Comparison of ENCODE assay signal across 8 cellular contexts in genomic region chr20:63696311-63696627, GRCh38. TPM values are rescaled to one million over a fixed set of nuclear protein-coding genes. Genes with fewer than 3 reads are reported as not detected.
A peak's percentile ranks its signal among the peaks of the same experiment; 100 is the strongest.
DNase-seq lines count a peak whose midpoint lies in the region; ATAC-seq and TF ChIP-seq lines count a peak whose summit lies in the region.

No MANE protein-coding gene starts in this region.

- H3K9me3 Mint-ChIP-seq in CD8-positive, alpha-beta T cell = no peaks in the 10 kb centered on the region
- H3K9me3 Mint-ChIP-seq in effector memory CD8-positive, alpha-beta T cell = no peaks in the 10 kb centered on the region
- H3K9me3 Mint-ChIP-seq in naive thymus-derived CD4-positive, alpha-beta T cell = peaks cover 0 to 5% (median 0%) of the 10 kb centered on the region in 11 donors

- BruUV-seq in PC-3 (replicated peaks; lab: Mats Ljungman, UMichigan) = no TSS peak

- no peaks in the 10 kb centered on the region for H3K27me3 ChIP-seq in CD8-positive, alpha-beta T cell (ENCODE audit: insufficient read depth, low read length)
- H3K27me3 ChIP-seq in PC-3 (ENCODE audit: low read length) (no peaks in the 10 kb centered on the region), tibial nerve (no peaks in the 10 kb centered on the region)
- H3K27me3 ChIP-seq in naive thymus-derived CD4-positive, alpha-beta T cell (ENCODE audit: control insufficient read depth in 2 of 2, insufficient read depth in 2 of 2, low read length in 2 of 2) = no peaks in the 10 kb centered on the region

- 0 to 23% methylated on average over 1 to 3 of the region's 6 CpGs for WGBS in tibial nerve, 2 donors

- H3K4me1 ChIP-seq in CD8-positive, alpha-beta T cell (ENCODE audit: insufficient read depth, low read length) = peaks cover 31% of the 10 kb centered on the region
- H3K4me1 ChIP-seq in PC-3 (ENCODE audit: insufficient read depth, low read length) (peaks cover 39% of the 10 kb centered on the region), tibial nerve (peaks cover 0 to 67% (median 28%) of the 10 kb centered on the region in 4 donors)
- H3K4me1 ChIP-seq in naive thymus-derived CD4-positive, alpha-beta T cell (ENCODE audit: control insufficient read depth in 2 of 2, insufficient read depth in 2 of 2, low read length in 2 of 2) = peaks cover 12 to 20% of the 10 kb centered on the region in 2 donors

- peak overlapping the region; percentile 28 for H3K27ac Mint-ChIP-seq in CD8-positive, alpha-beta T cell
- no peak overlapping the region for H3K27ac Mint-ChIP-seq in effector memory CD8-positive, alpha-beta T cell
- H3K27ac Mint-ChIP-seq in naive thymus-derived CD4-positive, alpha-beta T cell = peak overlapping the region in 6 of 9 donors; percentile 51 to 88 (median 65)

- no peak overlapping the region for H2AFZ ChIP-seq in PC-3 (ENCODE audit: low read length)

- peak overlapping the region; percentile 49 for H3K4me3 ChIP-seq in CD8-positive, alpha-beta T cell (ENCODE audit: low read depth, low read length)
- H3K4me3 ChIP-seq in PC-3 (ENCODE audit: low read length) (peak overlapping the region; percentile 63), tibial nerve (peak overlapping the region in 1 of 4 donors; percentile 43)
- peak overlapping the region; percentile 47 for H3K4me3 ChIP-seq in naive thymus-derived CD4-positive, alpha-beta T cell (ENCODE audit: low read length)

- DNase-seq in CD8-positive, alpha-beta T cell = peak in 6 of 7 experiments; percentile 30 to 66 (median 40)
- DNase-seq in PC-3 (peak; percentile 61), tibial nerve (ENCODE audit: low spot score in 2 of 2) (no peak), NCI-H345 (lab: John Stamatoyannopoulos, UW) (no peak), NCI-H2029 treated with DMSO at 0.1 percent for 48 hours (lab: John Stamatoyannopoulos, UW) (no peak)
- no peak for DNase-seq in effector memory CD8-positive, alpha-beta T cell
- peak in 6 of 9 donors; percentile 28 to 47 (median 38) for DNase-seq in naive thymus-derived CD4-positive, alpha-beta T cell

- ATAC-seq in CD8-positive, alpha-beta T cell = peak; percentile 88
- ATAC-seq in PC-3 = peak; percentile 23
- peak; percentile 73 for ATAC-seq in effector memory CD8-positive, alpha-beta T cell (replicated peaks)
- peak; percentile 73 for ATAC-seq in naive thymus-derived CD4-positive, alpha-beta T cell
- no peak for ATAC-seq in HG03457 (IDR thresholded peaks at IDR 0.05; ENCODE audit: unreplicated experiment)

- H3K36me3 ChIP-seq in CD8-positive, alpha-beta T cell (ENCODE audit: insufficient read depth, low read length) = no peaks in the 10 kb centered on the region
- H3K36me3 ChIP-seq in PC-3 (ENCODE audit: low read depth, low read length) (0 out of 2 replicates have a peak, but pooled peaks cover 4% of the 10 kb centered on the region), tibial nerve (peaks cover 0 to 72% (median 2%) of the 10 kb centered on the region in 3 donors)
- peaks cover 0 to 28% (median 0%) of the 10 kb centered on the region in 3 experiments for H3K36me3 ChIP-seq in naive thymus-derived CD4-positive, alpha-beta T cell (ENCODE audit: control insufficient read depth in 2 of 3, insufficient read depth in 3 of 3, low read length in 3 of 3)

- peak overlapping the region; percentile 89 for H3K4me2 ChIP-seq in PC-3 (ENCODE audit: low read length)

- no peaks in the 10 kb centered on the region for H3F3A ChIP-seq in PC-3 (ENCODE audit: low read length, unreplicated experiment)

- H3K27me3 Mint-ChIP-seq in CD8-positive, alpha-beta T cell (ENCODE audit: low read depth) = no peaks in the 10 kb centered on the region
- H3K27me3 Mint-ChIP-seq in effector memory CD8-positive, alpha-beta T cell = no peaks in the 10 kb centered on the region
- peaks cover 0 to 2% (median 0%) of the 10 kb centered on the region in 5 donors for H3K27me3 Mint-ChIP-seq in naive thymus-derived CD4-positive, alpha-beta T cell

- no peak for TF ChIP-seq POLR2A in tibial nerve (IDR thresholded peaks at IDR 0.05)

- H3K27ac ChIP-seq in CD8-positive, alpha-beta T cell (ENCODE audit: low read depth, low read length) = no peak overlapping the region
- H3K27ac ChIP-seq in PC-3 (ENCODE audit: low read length) (no peak overlapping the region), tibial nerve (peak overlapping the region in 1 of 4 donors; percentile 46)
- H3K27ac ChIP-seq in naive thymus-derived CD4-positive, alpha-beta T cell (ENCODE audit: low read depth, low read length) = peak overlapping the region; percentile 20

- peaks cover 2% of the 10 kb centered on the region for H3K36me3 Mint-ChIP-seq in CD8-positive, alpha-beta T cell
- peaks cover 42% of the 10 kb centered on the region for H3K36me3 Mint-ChIP-seq in effector memory CD8-positive, alpha-beta T cell (ENCODE audit: insufficient read depth)
- H3K36me3 Mint-ChIP-seq in naive thymus-derived CD4-positive, alpha-beta T cell = peaks cover 0 to 10% (median 0%) of the 10 kb centered on the region in 5 donors

- H3K9me2 ChIP-seq in PC-3 (replicated peaks; ENCODE audit: low read length) = no peaks in the 10 kb centered on the region

- no peak for TF ChIP-seq CTCF in CD8-positive, alpha-beta T cell (IDR thresholded peaks at IDR 0.05)
- TF ChIP-seq CTCF in PC-3 (conservative IDR thresholded peaks at IDR 0.05; ENCODE audit: low read depth, low read length) (no peak), tibial nerve (IDR thresholded peaks at IDR 0.05) (no peak)

- 0 out of 2 replicates have a peak overlapping the region, but pooled peaks have one; percentile 79 for H3K9ac ChIP-seq in PC-3 (ENCODE audit: low read length)

- no peaks in the 10 kb centered on the region for H3K9me3 ChIP-seq in CD8-positive, alpha-beta T cell (ENCODE audit: low read length)
- H3K9me3 ChIP-seq in PC-3 (ENCODE audit: low read length) = no peaks in the 10 kb centered on the region
- no peaks in the 10 kb centered on the region for H3K9me3 ChIP-seq in naive thymus-derived CD4-positive, alpha-beta T cell (ENCODE audit: control insufficient read depth in 2 of 3, low read length in 3 of 3)
- H3K9me3 ChIP-seq in tibial nerve = no peaks in the 10 kb centered on the region

- no peaks in the 10 kb centered on the region for H4K20me1 ChIP-seq in PC-3 (ENCODE audit: low read length)

- no peak for TF ChIP-seq EP300 in tibial nerve (IDR thresholded peaks at IDR 0.05)

- POLR2A ChIA-PET in CD8-positive, alpha-beta T cell (lab: Charles Lee) = interaction anchor here (1.2 to 2.3 kb wide), 3 partner anchors 12 to 45 kb away, joined by 4 to 6 read pairs (median 5); partner anchors contain the start of genes ARFRP1, LIME1 and ZGPAT
- POLR2A ChIA-PET in PC-3 (lab: Charles Lee; ENCODE audit: unreplicated experiment) = no interaction called here
- POLR2A ChIA-PET in naive thymus-derived CD4-positive, alpha-beta T cell (lab: Charles Lee) = interaction anchor here (0.5 to 3.3 kb wide), 3 partner anchors 11 to 41 kb away, joined by 3 to 19 read pairs (median 16); partner anchors contain the start of genes ARFRP1, LIME1 and ZGPAT

- H3K79me2 ChIP-seq in PC-3 (ENCODE audit: low read length) = 0 out of 2 replicates have a peak, but pooled peaks cover 7% of the 10 kb centered on the region

- peak overlapping the region; percentile 54 for H3K4me3 Mint-ChIP-seq in CD8-positive, alpha-beta T cell
- H3K4me3 Mint-ChIP-seq in effector memory CD8-positive, alpha-beta T cell = peak overlapping the region; percentile 43 to 47
- H3K4me3 Mint-ChIP-seq in naive thymus-derived CD4-positive, alpha-beta T cell = peak overlapping the region in 9 of 10 donors; percentile 27 to 76 (median 54)

- intact Hi-C loops in CD8-positive, alpha-beta T cell (cut with DNase I, micrococcal nuclease) = no loop called here
- intact Hi-C loops in PC-3 (cut with micrococcal nuclease) = no loop called here
- intact Hi-C loops in naive thymus-derived CD4-positive, alpha-beta T cell (cut with micrococcal nuclease) = no loop called here

- H3K4me1 Mint-ChIP-seq in CD8-positive, alpha-beta T cell (ENCODE audit: low read depth) = peaks cover 14% of the 10 kb centered on the region
- peaks cover 8 to 17% of the 10 kb centered on the region in 2 donors for H3K4me1 Mint-ChIP-seq in effector memory CD8-positive, alpha-beta T cell (ENCODE audit: low read depth in 2 of 2)
- H3K4me1 Mint-ChIP-seq in naive thymus-derived CD4-positive, alpha-beta T cell = peaks cover 5 to 17% (median 6%) of the 10 kb centered on the region in 7 donors

- CTCF ChIA-PET in CD8-positive, alpha-beta T cell (lab: Charles Lee) = interaction anchor here (1.1 kb wide), 1 partner anchor 43 kb away, joined by 3 read pairs; the partner anchor contains the start of gene SLC2A4RG
- CTCF ChIA-PET in PC-3 (lab: Charles Lee) = interaction anchor here (1.0 kb wide), 1 partner anchor 55 kb away, joined by 4 read pairs; no protein-coding TSS in a partner anchor
- CTCF ChIA-PET in naive thymus-derived CD4-positive, alpha-beta T cell (lab: Charles Lee) = interaction anchor here (0.6 kb wide), 1 partner anchor 38 kb away, joined by 4 read pairs; the partner anchor contains the start of gene RTEL1

RNA-seq across cellular contexts. Expression of gene TNFRSF6B, which starts 0.2 kb away (rescaled TPM):
- total RNA-seq in CD8-positive, alpha-beta T cell = 1 to 10 TPM; 2.0 to 3.0 TPM
- total RNA-seq in PC-3 (2014; rRNA removed) = 41.6 and 59.0 TPM in 2 replicates
- under 1 TPM in 1 of 5 experiments, not detected in 4; 0.74 TPM for total RNA-seq in naive thymus-derived CD4-positive, alpha-beta T cell
- under 1 TPM in 1 of 2 donors, not detected in 1; 0.22 TPM for polyA plus RNA-seq in naive thymus-derived CD4-positive, alpha-beta T cell
- 10 to 100 TPM in 3 of 4 donors, 1 to 10 TPM in 1; 8.0 to 61.2 (median 35.9) TPM for total RNA-seq in tibial nerve

RNA-seq across cellular contexts. Expression of gene ARFRP1, which starts 11.5 kb away (rescaled TPM):
- total RNA-seq in CD8-positive, alpha-beta T cell = 10 to 100 TPM; 25.1 to 28.6 TPM
- total RNA-seq in PC-3 (2014; rRNA removed) (71.2 and 73.5 TPM in 2 replicates), tibial nerve (10 to 100 TPM; 36.9 to 71.1 (median 50.9) TPM)
- 10 to 100 TPM; 55.4 to 92.1 (median 66.2) TPM for total RNA-seq in naive thymus-derived CD4-positive, alpha-beta T cell
- polyA plus RNA-seq in naive thymus-derived CD4-positive, alpha-beta T cell = 100 to 1,000 TPM in 1 of 2 donors, 10 to 100 TPM in 1; 89.1 to 108 TPM

RNA-seq across cellular contexts. Expression of gene ZGPAT, which starts 11.6 kb away (rescaled TPM):
- total RNA-seq in CD8-positive, alpha-beta T cell = 10 to 100 TPM; 25.5 to 25.7 TPM
- total RNA-seq in PC-3 (2014; rRNA removed) (37.9 and 56.8 TPM in 2 replicates), tibial nerve (10 to 100 TPM; 27.5 to 70.8 (median 40.9) TPM)
- 10 to 100 TPM; 42.9 to 49.9 (median 45.4) TPM for total RNA-seq in naive thymus-derived CD4-positive, alpha-beta T cell
- 10 to 100 TPM; 47.5 to 82.1 TPM for polyA plus RNA-seq in naive thymus-derived CD4-positive, alpha-beta T cell

RNA-seq across cellular contexts. Expression of gene RTEL1, which starts 38.2 kb away (rescaled TPM):
- 10 to 100 TPM; 21.4 to 24.9 TPM for total RNA-seq in CD8-positive, alpha-beta T cell
- total RNA-seq in PC-3 (2014; rRNA removed) = 43.0 and 56.2 TPM in 2 replicates
- total RNA-seq in naive thymus-derived CD4-positive, alpha-beta T cell = 10 to 100 TPM; 28.4 to 47.2 (median 32.4) TPM
- polyA plus RNA-seq in naive thymus-derived CD4-positive, alpha-beta T cell = 1 to 10 TPM; 1.9 to 8.6 TPM
- total RNA-seq in tibial nerve = 10 to 100 TPM; 28.2 to 62.4 (median 46.7) TPM

RNA-seq across cellular contexts. Expression of gene LIME1, which starts 40.2 kb away (rescaled TPM):
- total RNA-seq in CD8-positive, alpha-beta T cell = 100 to 1,000 TPM; 118 to 123 TPM
- 17.3 and 18.6 TPM in 2 replicates for total RNA-seq in PC-3 (2014; rRNA removed)
- total RNA-seq in naive thymus-derived CD4-positive, alpha-beta T cell = 100 to 1,000 TPM in 3 of 5 experiments, 10 to 100 TPM in 2; 96.8 to 118 (median 103) TPM
- polyA plus RNA-seq in naive thymus-derived CD4-positive, alpha-beta T cell = 100 to 1,000 TPM; 205 to 366 TPM
- total RNA-seq in tibial nerve = 10 to 100 TPM; 11.4 to 51.9 (median 17.6) TPM

Comparison
In these comparisons a context has a peak if more than half of its experiments do, and no peak if none do; other contexts are left out.
1. DNase-seq: peak in CD8-positive, alpha-beta T cell (6 of 7), PC-3 (single experiment) and naive thymus-derived CD4-positive, alpha-beta T cell (6 of 9); none in effector memory CD8-positive, alpha-beta T cell (0 of 3), tibial nerve (0 of 2), NCI-H345 (single experiment) and NCI-H2029 treated with DMSO at 0.1 percent for 48 hours (single experiment).
2. H3K27ac Mint-ChIP-seq: peak in CD8-positive, alpha-beta T cell (single experiment) and naive thymus-derived CD4-positive, alpha-beta T cell (6 of 9); none in effector memory CD8-positive, alpha-beta T cell (0 of 2).
3. Peak in every context shown above with its lines, with median percentiles within 50 percentile points of each other: H3K4me3 Mint-ChIP-seq.